ENCODE assay signal across 13 cellular contexts in genomic region chr20:9150632-9151031, GRCh38.
DNase-seq lines count a peak whose midpoint lies in the region; ATAC-seq lines count a peak whose summit lies in the region.
"Had no signal": no experiment of that assay in that cellular context is flagged by ENCODE, and none has a peak within 500 bp of the region (broad histone marks: within the 10 kb centered on the region; RNA-seq: fewer than 3 reads in every experiment).

No MANE protein-coding gene starts in this region.

- DNase-seq in inferior parietal cortex (ENCODE audit: extremely low spot score) (peak; percentile 51), middle frontal gyrus (ENCODE audit: extremely low spot score, low spot score) (peak; percentile 41)
- no peak for DNase-seq in activated CD4-positive, alpha-beta T cell treated with anti-CD3 and anti-CD28 coated beads, Interleukin-2, amount 50 U/mL, for 48 hours
- DNase-seq: 8988T; ACHN; Caco-2; Calu3; CD4-positive, alpha-beta T cell; CD8-positive, alpha-beta T cell; DMS79 treated with DMSO at 0.1 percent for 48 hours; GF-D8 had no signal

- ATAC-seq in GM21390 (IDR thresholded peaks at IDR 0.05; ENCODE audit: unreplicated experiment) (no peak), HG03565 (IDR thresholded peaks at IDR 0.05; ENCODE audit: unreplicated experiment) (no peak)
- ATAC-seq: CD8-positive, alpha-beta T cell had no signal

Comparison
In these comparisons a context has a peak if more than half of its experiments do, and no peak if none do; other contexts are left out.
1. DNase-seq: peak in inferior parietal cortex (single experiment) and middle frontal gyrus (single experiment); none in activated CD4-positive, alpha-beta T cell treated with anti-CD3 and anti-CD28 coated beads, Interleukin-2, amount 50 U/mL, for 48 hours (0 of 2).